Comparison of ENCODE assay signal across 1 cellular context in the genomic region with DNA sequence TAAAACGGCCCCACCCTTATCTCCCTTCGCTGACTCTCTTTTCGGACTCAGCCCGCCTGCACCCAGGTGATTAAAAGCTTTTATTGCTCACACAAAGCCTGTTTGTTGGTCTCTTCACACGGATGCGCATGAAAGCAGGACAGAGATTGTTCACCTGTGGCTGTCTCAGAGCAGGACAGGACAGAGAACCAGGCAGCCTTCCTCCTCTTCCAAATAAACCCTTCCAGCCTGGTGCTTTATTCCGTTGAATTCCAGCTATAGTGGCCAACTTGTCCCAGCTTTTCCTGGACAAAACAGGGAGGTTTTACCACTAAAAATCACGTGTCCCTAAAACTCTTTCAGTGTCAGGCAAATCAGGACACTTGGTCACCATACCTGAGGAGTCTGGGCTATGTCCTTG.
TF ChIP-seq lines count a peak whose summit lies in the region.

No MANE protein-coding gene starts in this region.

TF ChIP-seq in K562, 482 proteins besides CTCF, POLR2A, EP300 and RAD21:
- TF ChIP-seq CLOCK (CRISPR knock-in tag; IDR thresholded peaks at IDR 0.05; ENCODE audit: borderline replicate concordance): no peak
- peak; percentile 47; the same call in 1 of the 2 replicates for TF ChIP-seq CBFA2T3 (IDR thresholded peaks at IDR 0.05)
- TF ChIP-seq, protein P1, sequence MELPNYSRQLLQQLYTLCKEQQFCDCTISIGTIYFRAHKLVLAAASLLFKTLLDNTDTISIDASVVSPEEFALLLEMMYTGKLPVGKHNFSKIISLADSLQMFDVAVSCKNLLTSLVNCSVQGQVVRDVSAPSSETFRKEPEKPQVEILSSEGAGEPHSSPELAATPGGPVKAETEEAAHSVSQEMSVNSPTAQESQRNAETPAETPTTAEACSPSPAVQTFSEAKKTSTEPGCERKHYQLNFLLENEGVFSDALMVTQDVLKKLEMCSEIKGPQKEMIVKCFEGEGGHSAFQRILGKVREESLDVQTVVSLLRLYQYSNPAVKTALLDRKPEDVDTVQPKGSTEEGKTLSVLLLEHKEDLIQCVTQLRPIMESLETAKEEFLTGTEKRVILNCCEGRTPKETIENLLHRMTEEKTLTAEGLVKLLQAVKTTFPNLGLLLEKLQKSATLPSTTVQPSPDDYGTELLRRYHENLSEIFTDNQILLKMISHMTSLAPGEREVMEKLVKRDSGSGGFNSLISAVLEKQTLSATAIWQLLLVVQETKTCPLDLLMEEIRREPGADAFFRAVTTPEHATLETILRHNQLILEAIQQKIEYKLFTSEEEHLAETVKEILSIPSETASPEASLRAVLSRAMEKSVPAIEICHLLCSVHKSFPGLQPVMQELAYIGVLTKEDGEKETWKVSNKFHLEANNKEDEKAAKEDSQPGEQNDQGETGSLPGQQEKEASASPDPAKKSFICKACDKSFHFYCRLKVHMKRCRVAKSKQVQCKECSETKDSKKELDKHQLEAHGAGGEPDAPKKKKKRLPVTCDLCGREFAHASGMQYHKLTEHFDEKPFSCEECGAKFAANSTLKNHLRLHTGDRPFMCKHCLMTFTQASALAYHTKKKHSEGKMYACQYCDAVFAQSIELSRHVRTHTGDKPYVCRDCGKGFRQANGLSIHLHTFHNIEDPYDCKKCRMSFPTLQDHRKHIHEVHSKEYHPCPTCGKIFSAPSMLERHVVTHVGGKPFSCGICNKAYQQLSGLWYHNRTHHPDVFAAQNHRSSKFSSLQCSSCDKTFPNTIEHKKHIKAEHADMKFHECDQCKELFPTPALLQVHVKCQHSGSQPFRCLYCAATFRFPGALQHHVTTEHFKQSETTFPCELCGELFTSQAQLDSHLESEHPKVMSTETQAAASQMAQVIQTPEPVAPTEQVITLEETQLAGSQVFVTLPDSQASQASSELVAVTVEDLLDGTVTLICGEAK (IDR thresholded peaks at IDR 0.05): no peak
- TF ChIP-seq, protein P1 (CRISPR knock-in tag; IDR thresholded peaks at IDR 0.05): no peak
- no peak for TF ChIP-seq MED1 (CRISPR knock-in tag; IDR thresholded peaks at IDR 0.05; ENCODE audit: borderline replicate concordance)
